ENCODE assay signal across 27 cellular contexts in the genomic region with DNA sequence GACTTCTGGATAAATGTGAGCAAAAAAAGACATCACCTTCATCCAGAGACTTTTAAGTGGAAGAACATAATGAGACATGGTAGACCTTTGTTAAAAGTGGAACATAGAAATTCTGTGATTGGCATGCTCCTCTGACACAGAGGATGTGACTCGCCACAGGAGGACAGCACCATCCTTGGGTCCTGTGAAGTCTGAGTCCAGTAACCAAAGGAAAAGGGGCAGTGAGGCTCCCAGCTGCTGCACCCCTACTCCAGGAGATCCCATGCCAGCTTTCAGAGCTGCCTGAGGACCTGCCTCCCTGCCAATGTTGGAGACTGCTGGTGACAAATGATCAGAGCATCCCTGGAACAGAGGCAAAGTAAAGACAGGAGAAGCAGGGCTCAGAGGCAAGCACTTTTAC.
DNase-seq lines count a peak whose midpoint lies in the region; ATAC-seq and TF ChIP-seq lines count a peak whose summit lies in the region.
"Had no signal": no experiment of that assay in that cellular context is flagged by ENCODE, and none has a peak within 500 bp of the region (broad histone marks: within the 10 kb centered on the region; RNA-seq: fewer than 3 reads in every experiment).

No MANE protein-coding gene starts in this region.

- peak overlapping the region; percentile 60 for H3K9ac ChIP-seq in PC-3 (ENCODE audit: low read length)

- H3K27me3 ChIP-seq in PC-3 (ENCODE audit: low read length): no peaks in the 10 kb centered on the region
- H3K27me3 ChIP-seq: thyroid gland had no signal

- no peak overlapping the region for H2AFZ ChIP-seq in PC-3 (ENCODE audit: low read length)

- TF ChIP-seq CTCF in PC-3 (conservative IDR thresholded peaks at IDR 0.05; ENCODE audit: low read depth, low read length) (no peak), fibroblast of mammary gland (conservative IDR thresholded peaks at IDR 0.05; ENCODE audit: control insufficient read depth, insufficient read depth, low read depth, low read length) (no peak)

- H3K4me1 ChIP-seq in PC-3 (ENCODE audit: insufficient read depth, low read length): peaks cover 50% of the 10 kb centered on the region
- H3K4me1 ChIP-seq: HAP-1 had no signal

- peak overlapping the region; percentile 85 for H3K27ac ChIP-seq in PC-3 (ENCODE audit: low read length)
- H3K27ac ChIP-seq: psoas muscle, RWPE1, SK-N-MC, thyroid gland had no signal

- no peak overlapping the region for H3K4me3 Mint-ChIP-seq in activated CD8-positive, alpha-beta memory T cell treated with anti-CD3 and anti-CD28 coated beads, Interleukin-2, amount 10 ng/mL, durations not matched to agents 7 days and 5 days
- H3K4me3 Mint-ChIP-seq: activated CD8-positive, alpha-beta T cell treated with anti-CD3 and anti-CD28 coated beads for 36 hours; activated naive CD8-positive, alpha-beta T cell treated with anti-CD3 and anti-CD28 coated beads, Interleukin-2, amount 10 ng/mL, durations not matched to agents 7 days and 5 days; central memory CD8-positive, alpha-beta T cell; IgD-negative memory B cell; T-helper 17 cell had no signal

- no peaks in the 10 kb centered on the region for H3K79me2 ChIP-seq in PC-3 (ENCODE audit: low read length)

- POLR2A ChIA-PET in PC-3 (lab: Charles Lee; ENCODE audit: unreplicated experiment): no interaction called here

- H3K4me1 Mint-ChIP-seq in activated CD8-positive, alpha-beta memory T cell treated with anti-CD3 and anti-CD28 coated beads, Interleukin-2, amount 10 ng/mL, durations not matched to agents 7 days and 5 days: no peaks in the 10 kb centered on the region
- H3K4me1 Mint-ChIP-seq: activated naive CD8-positive, alpha-beta T cell treated with anti-CD3 and anti-CD28 coated beads, Interleukin-2, amount 10 ng/mL, durations not matched to agents 7 days and 5 days; central memory CD8-positive, alpha-beta T cell; IgD-negative memory B cell; T-helper 17 cell had no signal

- peaks cover 6% of the 10 kb centered on the region for H3F3A ChIP-seq in PC-3 (ENCODE audit: low read length, unreplicated experiment)

- CTCF ChIA-PET in PC-3 (lab: Charles Lee): no interaction called here
- CTCF ChIA-PET in activated CD8-positive, alpha-beta memory T cell treated with anti-CD3 and anti-CD28 coated beads, Interleukin-2, amount 10 ng/mL, durations not matched to agents 7 days and 5 days (lab: Charles Lee): no interaction called here

- peaks cover 3% of the 10 kb centered on the region for H3K9me3 Mint-ChIP-seq in activated CD8-positive, alpha-beta memory T cell treated with anti-CD3 and anti-CD28 coated beads, Interleukin-2, amount 10 ng/mL, durations not matched to agents 7 days and 5 days (ENCODE audit: low read depth)
- H3K9me3 Mint-ChIP-seq: activated naive CD8-positive, alpha-beta T cell treated with anti-CD3 and anti-CD28 coated beads, Interleukin-2, amount 10 ng/mL, durations not matched to agents 7 days and 5 days; activated T-helper 2 cell treated with anti-CD3 and anti-CD28 coated beads, Interferon-gamma antibody, Interleukin-2, Interleukin-4, amounts not matched to agents 10 μg/mL and 5 μg/mL and 100 μg/mL, durations not matched to agents 14 hours and 24 hours and 36 hours had no signal

- ATAC-seq in PC-3: peak; percentile 39
- no peak for ATAC-seq in HG02840 (IDR thresholded peaks at IDR 0.05; ENCODE audit: low FRiP score, unreplicated experiment)
- no peak for ATAC-seq in GM18502 (IDR thresholded peaks at IDR 0.05; ENCODE audit: poor library complexity, unreplicated experiment)
- ATAC-seq in activated CD8-positive, alpha-beta memory T cell treated with anti-CD3 and anti-CD28 coated beads, Interleukin-2, amount 10 ng/mL, durations not matched to agents 7 days and 5 days: no peak
- ATAC-seq: activated CD8-positive, alpha-beta T cell treated with anti-CD3 and anti-CD28 coated beads for 36 hours; left lobe of liver; psoas muscle; T-helper 17 cell had no signal

- H3K36me3 Mint-ChIP-seq in activated CD8-positive, alpha-beta memory T cell treated with anti-CD3 and anti-CD28 coated beads, Interleukin-2, amount 10 ng/mL, durations not matched to agents 7 days and 5 days: no peaks in the 10 kb centered on the region
- H3K36me3 Mint-ChIP-seq: activated naive CD8-positive, alpha-beta T cell treated with anti-CD3 and anti-CD28 coated beads, Interleukin-2, amount 10 ng/mL, durations not matched to agents 7 days and 5 days; IgD-negative memory B cell had no signal

- H4K20me1 ChIP-seq in PC-3 (ENCODE audit: low read length): no peaks in the 10 kb centered on the region

- H3K27me3 Mint-ChIP-seq in activated CD8-positive, alpha-beta memory T cell treated with anti-CD3 and anti-CD28 coated beads, Interleukin-2, amount 10 ng/mL, durations not matched to agents 7 days and 5 days: no peaks in the 10 kb centered on the region
- H3K27me3 Mint-ChIP-seq: activated CD8-positive, alpha-beta T cell treated with anti-CD3 and anti-CD28 coated beads for 36 hours; activated naive CD8-positive, alpha-beta T cell treated with anti-CD3 and anti-CD28 coated beads, Interleukin-2, amount 10 ng/mL, durations not matched to agents 7 days and 5 days; central memory CD8-positive, alpha-beta T cell; T-helper 17 cell had no signal

- peak; percentile 16 for DNase-seq in EH (ENCODE audit: low read depth)
- peak; percentile 44 for DNase-seq in PC-3
- peak; percentile 51 for DNase-seq in fibroblast of mammary gland (ENCODE audit: low read depth)
- peak; percentile 56 for DNase-seq in pons (ENCODE audit: low spot score)
- no peak for DNase-seq in activated CD8-positive, alpha-beta memory T cell treated with anti-CD3 and anti-CD28 coated beads, Interleukin-2, amount 10 ng/mL, durations not matched to agents 7 days and 5 days
- DNase-seq: activated CD4-positive, alpha-beta T cell treated with anti-CD3 and anti-CD28 coated beads for 1 hour; activated CD8-positive, alpha-beta T cell treated with anti-CD3 and anti-CD28 coated beads for 36 hours; activated naive CD8-positive, alpha-beta T cell treated with anti-CD3 and anti-CD28 coated beads, Interleukin-2, amount 10 ng/mL, durations not matched to agents 7 days and 5 days; DMS153; GDM1; mesendoderm; NCI-H1105; NCI-H2029; NCI-H345; psoas muscle; stimulated activated naive CD4-positive, alpha-beta T cell treated with Interleukin-2 at 50 U/mL for 16 hours; T-helper 17 cell; thyroid gland had no signal

- no peaks in the 10 kb centered on the region for H3K9me3 ChIP-seq in PC-3 (ENCODE audit: low read length)
- H3K9me3 ChIP-seq: HAP-1, psoas muscle, thyroid gland had no signal

- H3K4me2 ChIP-seq in PC-3 (ENCODE audit: low read length): peak overlapping the region; percentile 38

- no peak overlapping the region for H3K27ac Mint-ChIP-seq in activated CD8-positive, alpha-beta memory T cell treated with anti-CD3 and anti-CD28 coated beads, Interleukin-2, amount 10 ng/mL, durations not matched to agents 7 days and 5 days
- H3K27ac Mint-ChIP-seq: activated CD8-positive, alpha-beta T cell treated with anti-CD3 and anti-CD28 coated beads for 36 hours; activated naive CD8-positive, alpha-beta T cell treated with anti-CD3 and anti-CD28 coated beads, Interleukin-2, amount 10 ng/mL, durations not matched to agents 7 days and 5 days; activated T-helper 2 cell treated with anti-CD3 and anti-CD28 coated beads, Interferon-gamma antibody, Interleukin-2, Interleukin-4, amounts not matched to agents 10 μg/mL and 5 μg/mL and 100 μg/mL, durations not matched to agents 14 hours and 24 hours and 36 hours; IgD-negative memory B cell; T-helper 17 cell had no signal

- no peaks in the 10 kb centered on the region for H3K36me3 ChIP-seq in PC-3 (ENCODE audit: low read depth, low read length)
- H3K36me3 ChIP-seq: HAP-1, thyroid gland had no signal

- intact Hi-C loops in PC-3 (cut with micrococcal nuclease): loop anchor here (2.0 kb wide), 1 partner anchor 50 kb away; no protein-coding TSS in a partner anchor

- no TSS peak for BruUV-seq in PC-3 (replicated peaks; lab: Mats Ljungman, UMichigan)

- no peaks in the 10 kb centered on the region for H3K9me2 ChIP-seq in PC-3 (replicated peaks; ENCODE audit: low read length)

- H3K4me3 ChIP-seq in PC-3 (ENCODE audit: low read length) (0 out of 2 replicates have a peak overlapping the region, but pooled peaks have one; percentile 21), fibroblast of mammary gland (ENCODE audit: control insufficient read depth, low read depth, low read length) (no peak overlapping the region)
- H3K4me3 ChIP-seq: HAP-1, psoas muscle, SK-N-MC, thyroid gland had no signal
